7 cellular contexts compared by ENCODE assay signal in the genomic region with DNA sequence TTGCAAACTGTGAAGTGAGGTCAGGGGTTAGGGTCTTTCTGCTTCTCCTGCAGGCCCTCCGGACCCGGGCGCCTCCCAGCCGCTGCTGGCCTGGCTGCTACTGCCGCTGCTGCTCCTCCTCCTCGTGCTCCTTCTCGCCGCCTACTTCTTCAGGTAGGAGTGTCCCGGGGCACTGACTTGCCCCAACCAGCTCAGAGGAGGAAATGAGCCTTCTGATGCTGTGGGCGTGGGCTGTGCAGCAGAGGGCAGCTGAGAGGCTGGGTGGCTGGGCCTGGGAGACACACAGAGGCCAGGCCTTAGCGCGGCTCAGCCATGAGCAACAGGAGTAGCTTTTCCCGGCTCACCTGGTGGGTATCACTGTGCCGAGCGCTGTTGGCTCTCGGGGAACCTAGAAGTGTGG.
DNase-seq lines count a peak whose midpoint lies in the region; ATAC-seq, FAIRE-seq and TF ChIP-seq lines count a peak whose summit lies in the region.

No MANE protein-coding gene starts in this region.

- H3K9me1 ChIP-seq in K562 (ENCODE audit: control insufficient read depth, insufficient read depth, low read length): no peaks in the 10 kb centered on the region

- no peak overlapping the region for H3K27ac ChIP-seq in K562 (ENCODE audit: extremely low read depth, low read depth, low read length)

- TF ChIP-seq CTCF in K562 (IDR thresholded peaks at IDR 0.05 in 2 of 3, conservative IDR thresholded peaks at IDR 0.05 in 1 of 3; ENCODE audit: insufficient read depth in 2 of 3, low read depth in 1 of 3, low read length in 3 of 3): no peak

- no peak for TF ChIP-seq RAD21 in K562 (CRISPR knock-in tag; conservative IDR thresholded peaks at IDR 0.05 in 1 of 2, IDR thresholded peaks at IDR 0.05 in 1 of 2)

- FAIRE-seq in GM19239 (lab: Jason Lieb, UNC): peak; percentile 90
- FAIRE-seq in K562 (lab: Jason Lieb, UNC): no peak

- DNase-seq in GM19239 (ENCODE audit: insufficient read length, low spot score): peak; percentile 95
- peak; percentile 69 for DNase-seq in T-helper 9 cell
- DNase-seq in K562 (ENCODE audit: extremely low read depth in 1 of 4, low spot score in 3 of 4): peak; percentile 17 to 27 (median 23)
- DNase-seq in left lobe of liver (ENCODE audit: low spot score): peak; percentile 61
- peak; percentile 54 for DNase-seq in stimulated activated CD8-positive, alpha-beta memory T cell treated with anti-CD3 and anti-CD28 coated beads, Interleukin-12 subunit alpha, Interleukin-12 subunit beta, amount 100 ng/mL, for 24 hours (ENCODE audit: extremely low read depth)
- DNase-seq in NCI-H1105 (lab: John Stamatoyannopoulos, UW): no peak

- WGBS in K562 (ENCODE audit: insufficient coverage, low coverage, missing lambda C conversion rate): 2% methylated on average over 10 of the region's 16 CpGs

- no peak overlapping the region for H2AFZ ChIP-seq in K562 (ENCODE audit: low read depth, low read length)

- no peaks in the 10 kb centered on the region for H3K9me3 ChIP-seq in K562 (replicated peaks; ENCODE audit: control insufficient read depth, insufficient read depth, low read depth, low read length)

- no peak overlapping the region for H3K4me2 ChIP-seq in K562 (ENCODE audit: insufficient read depth, low read length)

- H3K79me2 ChIP-seq in K562 (ENCODE audit: control insufficient read depth, insufficient read depth, low read length): no peaks in the 10 kb centered on the region

- intact Hi-C loops in K562 (cut with micrococcal nuclease): no loop called here

- BruUV-seq in K562 (replicated peaks; lab: Mats Ljungman, UMichigan): no TSS peak

- no peak for TF ChIP-seq POLR2A in K562 (conservative IDR thresholded peaks at IDR 0.05)

- H3K4me3 ChIP-seq in K562: no peak overlapping the region

- H3K36me3 ChIP-seq in K562 (ENCODE audit: control insufficient read depth, insufficient read depth, low read length): no peaks in the 10 kb centered on the region

- TF ChIP-seq EP300 in K562 (IDR thresholded peaks at IDR 0.05; ENCODE audit: low read length): no peak

- in situ Hi-C loops in K562 (cut with MboI): no loop called here

- H3K4me1 ChIP-seq in K562 (replicated peaks in 1 of 2; ENCODE audit: control insufficient read depth in 2 of 2, insufficient read depth in 2 of 2, low read length in 2 of 2): peaks cover 0 to 4% of the 10 kb centered on the region in 2 experiments; a peak in 1 of 5 replicates

- H3K9ac ChIP-seq in K562 (ENCODE audit: insufficient read depth in 1 of 2, low read depth in 2 of 2, low read length in 2 of 2): no peak overlapping the region

- peaks cover 3 to 26% of the 10 kb centered on the region in 2 experiments; a peak in 3 of 5 replicates for H3K27me3 ChIP-seq in K562 (ENCODE audit: control insufficient read depth in 2 of 2, insufficient read depth in 2 of 2, low read length in 2 of 2)

- peak; percentile 99 for ATAC-seq in HG03354 (IDR thresholded peaks at IDR 0.05; ENCODE audit: poor library complexity, severe bottlenecking, unreplicated experiment)
- ATAC-seq in K562: peak; percentile 75
- peak; percentile 75 for ATAC-seq in left lobe of liver

- H4K20me1 ChIP-seq in K562 (replicated peaks; ENCODE audit: control insufficient read depth, insufficient read depth, low read length): no peaks in the 10 kb centered on the region

- POLR2A ChIA-PET in K562 (lab: Yijun Ruan, JAX): interaction anchor here (0.5 kb wide), 1 partner anchor 39 kb away, joined by 4 read pairs; no protein-coding TSS in a partner anchor

- CTCF ChIA-PET in K562 (lab: Yijun Ruan, JAX; ENCODE audit: low intra/inter-chr PET ratio): no interaction called here

TF ChIP-seq in K562, 482 proteins besides CTCF, POLR2A, EP300 and RAD21:
- TF ChIP-seq ZNF707 (CRISPR knock-in tag; conservative IDR thresholded peaks at IDR 0.05): no peak
- TF ChIP-seq ZNF263 (CRISPR knock-in tag; IDR thresholded peaks at IDR 0.05; ENCODE audit: borderline replicate concordance): peak; percentile 40; the same call in 1 of the 2 replicates
